ENCODE assay signal across 40 cellular contexts in genomic region chr2:214180686-214181085, GRCh38.
"Had no signal": no experiment of that assay in that cellular context is flagged by ENCODE, and none has a peak within 500 bp of the region (broad histone marks: within the 10 kb centered on the region; RNA-seq: fewer than 3 reads in every experiment).

No MANE protein-coding gene starts in this region.

- H3K27me3 ChIP-seq: adrenal gland, ascending aorta, body of pancreas, brain microvascular endothelial cell, breast epithelium, cardiac muscle cell had no signal

- H3K4me1 Mint-ChIP-seq: activated naive CD4-positive, alpha-beta T cell treated with anti-CD3 and anti-CD28 coated beads, Interleukin-2, amount 10 ng/mL, durations not matched to agents 7 days and 5 days; activated naive CD4-positive, alpha-beta T cell treated with anti-CD3 and anti-CD28 coated beads, Interleukin-2, amount 50 U/mL, for 24 hours; activated naive CD8-positive, alpha-beta T cell treated with anti-CD3 and anti-CD28 coated beads for 36 hours; activated naive CD8-positive, alpha-beta T cell treated with anti-CD3 and anti-CD28 coated beads, Interleukin-2, amount 10 ng/mL, durations not matched to agents 7 days and 5 days; activated naive CD8-positive, alpha-beta T cell treated with anti-CD3 and anti-CD28 coated beads, Interleukin-2, amount 50 U/mL, for 24 hours; brain; central memory CD8-positive, alpha-beta T cell had no signal

- H3K36me3 ChIP-seq: adrenal gland, ascending aorta, brain microvascular endothelial cell, breast epithelium, cardiac muscle cell had no signal

- H3K27me3 Mint-ChIP-seq: activated naive CD4-positive, alpha-beta T cell treated with anti-CD3 and anti-CD28 coated beads, Interleukin-2, amount 10 ng/mL, durations not matched to agents 7 days and 5 days; activated naive CD4-positive, alpha-beta T cell treated with anti-CD3 and anti-CD28 coated beads, Interleukin-2, amount 50 U/mL, for 24 hours; activated naive CD8-positive, alpha-beta T cell; activated naive CD8-positive, alpha-beta T cell treated with anti-CD3 and anti-CD28 coated beads for 36 hours; activated naive CD8-positive, alpha-beta T cell treated with anti-CD3 and anti-CD28 coated beads, Interleukin-2, amount 10 ng/mL, durations not matched to agents 7 days and 5 days; activated naive CD8-positive, alpha-beta T cell treated with anti-CD3 and anti-CD28 coated beads, Interleukin-2, amount 50 U/mL, for 24 hours; activated T-cell treated with anti-CD3 and anti-CD28 coated beads, Interleukin-2, amount 50 U/mL, for 24 hours; brain; central memory CD8-positive, alpha-beta T cell had no signal

- FAIRE-seq: astrocyte, bronchial epithelial cell had no signal

- H3K9me3 Mint-ChIP-seq: activated naive CD4-positive, alpha-beta T cell treated with anti-CD3 and anti-CD28 coated beads for 36 hours; activated naive CD4-positive, alpha-beta T cell treated with anti-CD3 and anti-CD28 coated beads, Interleukin-2, amount 10 ng/mL, durations not matched to agents 7 days and 5 days; activated naive CD4-positive, alpha-beta T cell treated with anti-CD3 and anti-CD28 coated beads, Interleukin-2, amount 50 U/mL, for 24 hours; activated naive CD4-positive, alpha-beta T cell treated with anti-CD3 and anti-CD28 coated beads, Interleukin-2, amount 50 U/mL, for 72 hours; activated naive CD8-positive, alpha-beta T cell treated with anti-CD3 and anti-CD28 coated beads for 36 hours; activated naive CD8-positive, alpha-beta T cell treated with anti-CD3 and anti-CD28 coated beads, Interleukin-2, amount 10 ng/mL, durations not matched to agents 7 days and 5 days; activated naive CD8-positive, alpha-beta T cell treated with anti-CD3 and anti-CD28 coated beads, Interleukin-2, amount 50 U/mL, for 24 hours; activated T-cell treated with anti-CD3 and anti-CD28 coated beads, Interleukin-2, amount 50 U/mL, for 24 hours; activated T-cell treated with anti-CD3 and anti-CD28 coated beads, Interleukin-2, amount 50 U/mL, for 4 hours; activated T-cell treated with anti-CD3 and anti-CD28 coated beads, Interleukin-2, amount 50 U/mL, for 72 hours; activated T-helper 1 cell treated with anti-CD3 and anti-CD28 coated beads, Interleukin-12 subunit alpha, Interleukin-12 subunit beta, Interleukin-2, Interleukin-4 antibody, amounts not matched to agents 30 ng/mL and 10 ng/mL and 1 ng/mL, durations not matched to agents 14 hours and 24 hours and 36 hours; activated T-helper 2 cell treated with anti-CD3 and anti-CD28 coated beads, Interferon-gamma antibody, Interleukin-2, Interleukin-4, amounts not matched to agents 10 μg/mL and 5 μg/mL and 100 μg/mL, durations not matched to agents 14 hours and 24 hours and 36 hours; brain; central memory CD8-positive, alpha-beta T cell had no signal

- DNase-seq: activated effector memory CD4-positive, alpha-beta T cell treated with anti-CD3 and anti-CD28 coated beads, Interleukin-2, amount 50 U/mL, for 16 hours; activated effector memory CD4-positive, alpha-beta T cell treated with Interleukin-2 at 50 U/mL for 16 hours; activated gamma-delta T cell; activated gamma-delta T cell treated with Interleukin-2 at 50 U/mL for 16 hours; activated naive CD4-positive, alpha-beta T cell; activated naive CD4-positive, alpha-beta T cell treated with anti-CD3 and anti-CD28 coated beads for 36 hours; activated naive CD4-positive, alpha-beta T cell treated with anti-CD3 and anti-CD28 coated beads, Interleukin-2, amount 10 ng/mL, durations not matched to agents 7 days and 5 days; activated naive CD4-positive, alpha-beta T cell treated with anti-CD3 and anti-CD28 coated beads, Interleukin-2, amount 50 U/mL, for 16 hours; activated naive CD4-positive, alpha-beta T cell treated with Interleukin-2 at 50 U/mL for 16 hours; activated naive CD8-positive, alpha-beta T cell treated with anti-CD3 and anti-CD28 coated beads for 36 hours; activated naive CD8-positive, alpha-beta T cell treated with anti-CD3 and anti-CD28 coated beads, Interleukin-2, amount 10 ng/mL, durations not matched to agents 7 days and 5 days; activated naive CD8-positive, alpha-beta T cell treated with anti-CD3 and anti-CD28 coated beads, Interleukin-2, amount 50 U/mL, for 24 hours; activated T-cell treated with anti-CD3 and anti-CD28 coated beads for 4 hours; activated T-cell treated with anti-CD3 and anti-CD28 coated beads, Interleukin-2, amount 50 U/mL, for 1 hour; activated T-cell treated with anti-CD3 and anti-CD28 coated beads, Interleukin-2, amount 50 U/mL, for 24 hours; activated T-cell treated with anti-CD3 and anti-CD28 coated beads, Interleukin-2, amount 50 U/mL, for 4 hours; activated T-cell treated with anti-CD3 and anti-CD28 coated beads, Interleukin-2, amount 50 U/mL, for 48 hours; activated T-cell treated with anti-CD3 and anti-CD28 coated beads, Interleukin-2, amount 50 U/mL, for 72 hours; adrenal gland; amniotic stem cell; amygdala; anterior cingulate cortex; aorta; body of pancreas; brain microvascular endothelial cell; caudate nucleus; central memory CD4-positive, alpha-beta T cell; cerebellar nuclear complex had no signal

- H3K9me3 ChIP-seq: adrenal gland, ascending aorta, body of pancreas, breast epithelium had no signal

- H3K4me1 ChIP-seq: adrenal gland, ascending aorta, body of pancreas, breast epithelium had no signal

- H3K4me3 ChIP-seq: adrenal gland, ascending aorta, body of pancreas, breast epithelium, cardiac muscle cell had no signal

- H3K27ac Mint-ChIP-seq: activated naive CD4-positive, alpha-beta T cell treated with anti-CD3 and anti-CD28 coated beads for 36 hours; activated naive CD4-positive, alpha-beta T cell treated with anti-CD3 and anti-CD28 coated beads, Interleukin-2, amount 10 ng/mL, durations not matched to agents 7 days and 5 days; activated naive CD4-positive, alpha-beta T cell treated with anti-CD3 and anti-CD28 coated beads, Interleukin-2, amount 50 U/mL, for 24 hours; activated naive CD4-positive, alpha-beta T cell treated with anti-CD3 and anti-CD28 coated beads, Interleukin-2, amount 50 U/mL, for 72 hours; activated naive CD8-positive, alpha-beta T cell; activated naive CD8-positive, alpha-beta T cell treated with anti-CD3 and anti-CD28 coated beads for 36 hours; activated naive CD8-positive, alpha-beta T cell treated with anti-CD3 and anti-CD28 coated beads, Interleukin-2, amount 10 ng/mL, durations not matched to agents 7 days and 5 days; activated naive CD8-positive, alpha-beta T cell treated with anti-CD3 and anti-CD28 coated beads, Interleukin-2, amount 50 U/mL, for 24 hours; activated T-cell treated with anti-CD3 and anti-CD28 coated beads, Interleukin-2, amount 50 U/mL, for 24 hours; activated T-cell treated with anti-CD3 and anti-CD28 coated beads, Interleukin-2, amount 50 U/mL, for 72 hours; activated T-helper 1 cell treated with anti-CD3 and anti-CD28 coated beads, Interleukin-12 subunit alpha, Interleukin-12 subunit beta, Interleukin-2, Interleukin-4 antibody, amounts not matched to agents 30 ng/mL and 10 ng/mL and 1 ng/mL, durations not matched to agents 14 hours and 24 hours and 36 hours; activated T-helper 2 cell treated with anti-CD3 and anti-CD28 coated beads, Interferon-gamma antibody, Interleukin-2, Interleukin-4, amounts not matched to agents 10 μg/mL and 5 μg/mL and 100 μg/mL, durations not matched to agents 14 hours and 24 hours and 36 hours; brain had no signal

- ATAC-seq: activated naive CD4-positive, alpha-beta T cell treated with anti-CD3 and anti-CD28 coated beads, Interleukin-2, amount 50 U/mL, for 72 hours; activated naive CD8-positive, alpha-beta T cell treated with anti-CD3 and anti-CD28 coated beads, Interleukin-2, amount 50 U/mL, for 24 hours; activated T-cell treated with anti-CD3 and anti-CD28 coated beads, Interleukin-2, amount 50 U/mL, for 4 hours; activated T-cell treated with anti-CD3 and anti-CD28 coated beads, Interleukin-2, amount 50 U/mL, for 72 hours; body of pancreas had no signal

- H3K36me3 Mint-ChIP-seq: activated naive CD4-positive, alpha-beta T cell treated with anti-CD3 and anti-CD28 coated beads, Interleukin-2, amount 10 ng/mL, durations not matched to agents 7 days and 5 days; activated naive CD4-positive, alpha-beta T cell treated with anti-CD3 and anti-CD28 coated beads, Interleukin-2, amount 50 U/mL, for 24 hours; activated naive CD4-positive, alpha-beta T cell treated with anti-CD3 and anti-CD28 coated beads, Interleukin-2, amount 50 U/mL, for 72 hours; activated naive CD8-positive, alpha-beta T cell; activated naive CD8-positive, alpha-beta T cell treated with anti-CD3 and anti-CD28 coated beads for 36 hours; activated naive CD8-positive, alpha-beta T cell treated with anti-CD3 and anti-CD28 coated beads, Interleukin-2, amount 10 ng/mL, durations not matched to agents 7 days and 5 days; brain had no signal

- H3K27ac ChIP-seq: adrenal gland, ascending aorta, body of pancreas, brain microvascular endothelial cell, breast epithelium had no signal

- H3K4me3 Mint-ChIP-seq: activated naive CD4-positive, alpha-beta T cell treated with anti-CD3 and anti-CD28 coated beads for 36 hours; activated naive CD4-positive, alpha-beta T cell treated with anti-CD3 and anti-CD28 coated beads, Interleukin-2, amount 10 ng/mL, durations not matched to agents 7 days and 5 days; activated naive CD4-positive, alpha-beta T cell treated with anti-CD3 and anti-CD28 coated beads, Interleukin-2, amount 50 U/mL, for 24 hours; activated naive CD8-positive, alpha-beta T cell; activated naive CD8-positive, alpha-beta T cell treated with anti-CD3 and anti-CD28 coated beads for 36 hours; activated naive CD8-positive, alpha-beta T cell treated with anti-CD3 and anti-CD28 coated beads, Interleukin-2, amount 10 ng/mL, durations not matched to agents 7 days and 5 days; activated naive CD8-positive, alpha-beta T cell treated with anti-CD3 and anti-CD28 coated beads, Interleukin-2, amount 50 U/mL, for 24 hours; activated T-cell treated with anti-CD3 and anti-CD28 coated beads, Interleukin-2, amount 50 U/mL, for 24 hours; activated T-cell treated with anti-CD3 and anti-CD28 coated beads, Interleukin-2, amount 50 U/mL, for 4 hours; activated T-cell treated with anti-CD3 and anti-CD28 coated beads, Interleukin-2, amount 50 U/mL, for 72 hours; activated T-helper 1 cell treated with anti-CD3 and anti-CD28 coated beads, Interleukin-12 subunit alpha, Interleukin-12 subunit beta, Interleukin-2, Interleukin-4 antibody, amounts not matched to agents 30 ng/mL and 10 ng/mL and 1 ng/mL, durations not matched to agents 14 hours and 24 hours and 36 hours; brain; central memory CD8-positive, alpha-beta T cell had no signal
